In the genomic region with DNA sequence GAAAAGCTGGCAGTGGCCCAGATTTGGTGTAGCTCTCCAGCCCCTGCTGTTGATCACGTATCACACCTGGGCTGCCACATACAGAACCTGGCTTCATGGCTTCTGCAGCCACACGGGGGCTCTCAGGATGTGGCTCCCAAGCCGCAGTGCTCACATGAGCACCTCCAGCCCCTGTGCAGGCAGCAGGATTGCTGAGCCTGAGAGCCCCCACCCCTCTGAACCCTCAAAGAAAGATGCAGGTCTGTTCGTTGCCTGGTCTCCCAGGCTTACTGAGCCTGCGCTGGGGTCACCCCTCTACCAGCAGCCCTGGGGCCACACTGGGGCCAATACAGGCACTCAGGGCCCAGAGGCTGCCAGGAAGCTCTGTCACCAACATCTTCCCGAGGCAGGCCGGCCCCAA, we compare ENCODE assay signal across 8 cellular contexts. TPM values are rescaled to one million over a fixed set of nuclear protein-coding genes. Genes with fewer than 3 reads are reported as not detected.
DNase-seq lines count a peak whose midpoint lies in the region; FAIRE-seq and TF ChIP-seq lines count a peak whose summit lies in the region.
"Had no signal": no experiment of that assay in that cellular context is flagged by ENCODE, and none has a peak within 500 bp of the region (broad histone marks: within the 10 kb centered on the region; RNA-seq: fewer than 3 reads in every experiment).

No MANE protein-coding gene starts in this region.

- H4K91ac ChIP-seq in H1 (replicated peaks; ENCODE audit: insufficient read length, low read length) = peak overlapping the region; percentile 80

- H2BK12ac ChIP-seq in H1 (ENCODE audit: low read depth, low read length) = peak overlapping the region; percentile 60; the same call in 1 of the 2 replicates

- H4K8ac ChIP-seq in H1 (ENCODE audit: extremely low read depth, insufficient read depth, low read length) = no peak overlapping the region

- no peak overlapping the region for H2AFZ ChIP-seq in H1 (ENCODE audit: low read length)

- H3K79me2 ChIP-seq in H1 (ENCODE audit: control insufficient read depth in 1 of 2, insufficient read depth in 2 of 2, low read length in 2 of 2) = peaks cover 0 to 39% of the 10 kb centered on the region in 2 experiments; a peak in 1 of 4 replicates

- peaks cover 0 to 4% of the 10 kb centered on the region in 2 experiments for H4K20me1 ChIP-seq in H1 (replicated peaks in 1 of 2; ENCODE audit: control insufficient read depth in 1 of 2, insufficient read depth in 2 of 2, low read length in 2 of 2)

- peak overlapping the region; percentile 95 for H3K4me3 Mint-ChIP-seq in activated CD4-positive, alpha-beta T cell treated with anti-CD3 and anti-CD28 coated beads, Interleukin-2, amount 10 ng/mL, durations not matched to agents 24 days and 14 days

- H3K27ac ChIP-seq in KOPT-K1 (ENCODE audit: low read depth, low read length, poor library complexity, severe bottlenecking) = peak overlapping the region; percentile 80
- no peak overlapping the region for H3K27ac ChIP-seq in H1 (ENCODE audit: low read depth, low read length)
- H3K27ac ChIP-seq in stomach smooth muscle (ENCODE audit: low read length) = peak overlapping the region; percentile 91

- 85% methylated on average over 7 of the region's 7 CpGs; no CpG with 5 or more reads in 1 of the 2 experiments for WGBS in H1 (ENCODE audit: extremely low coverage in 1 of 2, insufficient coverage in 1 of 2, insufficient read length in 1 of 2, insufficient replicate concordance in 2 of 2, low coverage in 1 of 2, low lambda C conversion rate in 2 of 2, missing lambda C conversion rate in 1 of 2), 2 experiments

- H2BK120ac ChIP-seq in H1 (replicated peaks; ENCODE audit: low read depth, low read length) = no peak overlapping the region

- no peak overlapping the region for H4K5ac ChIP-seq in H1 (ENCODE audit: insufficient read length, low read depth, low read length)

- H3K9me3 ChIP-seq in KOPT-K1 (ENCODE audit: insufficient read depth, low read length, poor library complexity, severe bottlenecking) (no peaks in the 10 kb centered on the region), H1 (ENCODE audit: insufficient read depth in 2 of 2, low read depth in 1 of 2, low read length in 1 of 2) (no peaks in the 10 kb centered on the region), stomach smooth muscle (ENCODE audit: control insufficient read depth in 2 of 2, low read length in 2 of 2) (no peaks in the 10 kb centered on the region)

- peaks cover 0 to 21% (median 18%) of the 10 kb centered on the region in 4 experiments; a peak in 6 of 7 replicates for H3K4me1 ChIP-seq in H1 (replicated peaks in 1 of 4; ENCODE audit: control insufficient read depth in 3 of 4, insufficient read depth in 4 of 4, low read length in 3 of 4)
- peaks cover 65% of the 10 kb centered on the region for H3K4me1 ChIP-seq in stomach smooth muscle (ENCODE audit: control insufficient read depth, insufficient read depth, low read length)

- no peak for TF ChIP-seq POLR2A in H1 (IDR thresholded peaks at IDR 0.05; ENCODE audit: control extremely low read depth in 1 of 2, low read depth in 2 of 2, low read length in 2 of 2)

- no peak overlapping the region for H3K56ac ChIP-seq in H1 (replicated peaks; ENCODE audit: insufficient read length, low read depth, low read length)

- H2BK5ac ChIP-seq in H1 (ENCODE audit: low read depth, low read length) = peak overlapping the region; percentile 49; the same call in 1 of the 2 replicates

- peak; percentile 88 for DNase-seq in activated CD4-positive, alpha-beta T cell treated with anti-CD3 and anti-CD28 coated beads, Interleukin-2, amount 10 ng/mL, durations not matched to agents 24 days and 14 days
- DNase-seq in H1 (ENCODE audit: low read depth in 1 of 2, low spot score in 2 of 2) (no peak), HK-2 (ENCODE audit: unreplicated experiment) (no peak), HT-29 (ENCODE audit: low spot score) (no peak), NCI-H2029 (lab: John Stamatoyannopoulos, UW) (no peak)
- DNase-seq: NCI-H187 treated with DMSO at 0.1 percent for 48 hours had no signal

- H3K79me1 ChIP-seq in H1 (ENCODE audit: low read depth, low read length) = peaks cover 16% of the 10 kb centered on the region

- FAIRE-seq in H1 (lab: Jason Lieb, UNC) = no peak

- H3K4me2 ChIP-seq in H1 (ENCODE audit: insufficient read depth in 1 of 2, low read depth in 2 of 2, low read length in 2 of 2) = peak overlapping the region in 1 of 2 experiments; percentile 98; a peak in 2 of 4 replicates

- no peak overlapping the region; the same call in 1 of the 2 replicates for H3K18ac ChIP-seq in H1 (ENCODE audit: extremely low read depth, low read length)

- H3K4me1 Mint-ChIP-seq in activated CD4-positive, alpha-beta T cell treated with anti-CD3 and anti-CD28 coated beads, Interleukin-2, amount 10 ng/mL, durations not matched to agents 24 days and 14 days = peaks cover 70% of the 10 kb centered on the region

- H3K23me2 ChIP-seq in H1 (ENCODE audit: low read depth, low read length) = peaks cover 13% of the 10 kb centered on the region

- H2AK5ac ChIP-seq in H1 (ENCODE audit: low read depth, low read length) = 0 out of 2 replicates have a peak overlapping the region, but pooled peaks have one; percentile 32

- H3K36me3 Mint-ChIP-seq in activated CD4-positive, alpha-beta T cell treated with anti-CD3 and anti-CD28 coated beads, Interleukin-2, amount 10 ng/mL, durations not matched to agents 24 days and 14 days (ENCODE audit: low read depth) = peaks cover 37% of the 10 kb centered on the region

- H3K4ac ChIP-seq in H1 (replicated peaks; ENCODE audit: insufficient read length, low read depth, low read length) = no peak overlapping the region

- no peak overlapping the region for H3K14ac ChIP-seq in H1 (ENCODE audit: insufficient read length)

- H3K27me3 Mint-ChIP-seq in activated CD4-positive, alpha-beta T cell treated with anti-CD3 and anti-CD28 coated beads, Interleukin-2, amount 10 ng/mL, durations not matched to agents 24 days and 14 days = no peaks in the 10 kb centered on the region

- H3K23ac ChIP-seq in H1 (ENCODE audit: insufficient read length) = no peak overlapping the region

- intact Hi-C loops in activated CD4-positive, alpha-beta T cell treated with anti-CD3 and anti-CD28 coated beads, Interleukin-2, amount 10 ng/mL, durations not matched to agents 24 days and 14 days (cut with micrococcal nuclease) = loop anchor here (1.0 to 2.0 kb wide), 3 partner anchors 19 to 58 kb away; a partner anchor contains a TSS

- H2BK20ac ChIP-seq in H1 (ENCODE audit: low read length) = no peak overlapping the region

- CTCF ChIA-PET in H1 (lab: Charles Lee; ENCODE audit: partially characterized antibody) = interaction anchor here (0.6 to 5.3 kb wide), 13 partner anchors 10 to 1036 kb away, joined by 3 to 79 read pairs (median 5); a partner anchor contains a TSS

- no peaks in the 10 kb centered on the region for H3K9me3 Mint-ChIP-seq in activated CD4-positive, alpha-beta T cell treated with anti-CD3 and anti-CD28 coated beads, Interleukin-2, amount 10 ng/mL, durations not matched to agents 24 days and 14 days

- TF ChIP-seq CTCF in H1 (IDR thresholded peaks at IDR 0.05; ENCODE audit: control extremely low read depth in 1 of 3, insufficient read depth in 1 of 3, low read depth in 1 of 3, low read length in 3 of 3) = no peak

- POLR2A ChIA-PET in H1 (lab: Charles Lee; ENCODE audit: partially characterized antibody) = interaction anchor here (1.0 to 3.0 kb wide), 3 partner anchors 9 to 58 kb away, joined by 3 to 13 read pairs (median 6); no protein-coding TSS in a partner anchor

- H3K9ac ChIP-seq in H1 (replicated peaks in 1 of 4; ENCODE audit: extremely low read depth in 1 of 4, low read depth in 3 of 4, low read length in 3 of 4) = no peak overlapping the region
- H3K9ac ChIP-seq in stomach smooth muscle (ENCODE audit: low read length in 2 of 2) = no peak overlapping the region

- TF ChIP-seq EP300 in H1 (IDR thresholded peaks at IDR 0.05; ENCODE audit: borderline replicate concordance in 1 of 2, low read depth in 2 of 2, low read length in 2 of 2) = no peak

- peak overlapping the region; percentile 75 for H3K27ac Mint-ChIP-seq in activated CD4-positive, alpha-beta T cell treated with anti-CD3 and anti-CD28 coated beads, Interleukin-2, amount 10 ng/mL, durations not matched to agents 24 days and 14 days

- TF ChIP-seq RAD21 in H1 (IDR thresholded peaks at IDR 0.05 in 1 of 2, conservative IDR thresholded peaks at IDR 0.05 in 1 of 2; ENCODE audit: low read depth in 2 of 2, low read length in 2 of 2) = no peak

- H3K36me3 ChIP-seq in KOPT-K1 (ENCODE audit: insufficient read depth, low read length) = peaks cover 4% of the 10 kb centered on the region; the same call in 1 of the 2 replicates
- no peaks in the 10 kb centered on the region for H3K36me3 ChIP-seq in H1 (ENCODE audit: control insufficient read depth in 2 of 4, insufficient read depth in 4 of 4, low read length in 3 of 4)
- H3K36me3 ChIP-seq in stomach smooth muscle (ENCODE audit: control insufficient read depth in 2 of 2, insufficient read depth in 2 of 2, low read length in 2 of 2) = no peaks in the 10 kb centered on the region

- H3K4me3 ChIP-seq in H1 (ENCODE audit: extremely low read depth in 1 of 4, insufficient read depth in 2 of 4, low read depth in 3 of 4, low read length in 4 of 4) = no peak overlapping the region
- H3K4me3 ChIP-seq in stomach smooth muscle (ENCODE audit: low read length in 2 of 2) = peak overlapping the region in 1 of 2 donors; percentile 8

- no peak overlapping the region for H2BK15ac ChIP-seq in H1 (ENCODE audit: low read length)

- H3K27me3 ChIP-seq in H1 (replicated peaks in 1 of 4; ENCODE audit: control insufficient read depth in 3 of 4, extremely low read depth in 1 of 4, insufficient read depth in 3 of 4, low read length in 3 of 4) (peaks cover 0 to 10% (median 1%) of the 10 kb centered on the region in 4 experiments; a peak in 4 of 7 replicates), stomach smooth muscle (ENCODE audit: control insufficient read depth in 1 of 2, insufficient read depth in 2 of 2, low read length in 2 of 2) (no peaks in the 10 kb centered on the region)

RNA-seq across cellular contexts. Expression of a gene that starts 2.7 kb away (rescaled TPM):
- 24.0 and 26.7 TPM in 2 replicates for total RNA-seq in activated CD4-positive, alpha-beta T cell treated with anti-CD3 and anti-CD28 coated beads, Interleukin-2, amount 10 ng/mL, durations not matched to agents 24 days and 14 days
- 11.1 and 12.0 TPM in 2 replicates for total RNA-seq in H1 (2021; fragmentation: NEBNext Ultra II Directional; extraction: Animal tissue kit (Norgen Biotek cat#: 25700))
- polyA plus RNA-seq in H1 (2011; rRNA removed) = 18.4 and 21.8 TPM in 2 replicates
- polyA plus RNA-seq in H1 (2011; cell fraction: cytosol; rRNA removed) = 16.3 TPM
- polyA plus RNA-seq in H1 (2011; cell fraction: nucleus; rRNA removed) = 15.9 TPM
- polyA plus RNA-seq in H1 (2012, experiment 1 of 2) = 5.3 to 10.2 TPM (median 9.3 TPM) in 4 replicates
- 11.5 TPM for polyA plus RNA-seq in H1 (2012, experiment 2 of 2)
- 6.0 TPM for polyA plus RNA-seq in H1 (2013, experiment 1 of 2)
- 5.8 TPM for polyA plus RNA-seq in H1 (2013, experiment 2 of 2)
- 6.3 and 6.7 TPM in 2 replicates for polyA minus RNA-seq in H1 (2011; rRNA and poly(A)+ RNA removed)
- 11.9 TPM for polyA minus RNA-seq in H1 (2011; cell fraction: cytosol; rRNA and poly(A)+ RNA removed)
- polyA minus RNA-seq in H1 (2011; cell fraction: nucleus; rRNA and poly(A)+ RNA removed) = 18.6 TPM
- 1.1 and 1.2 TPM in 2 replicates for total RNA-seq in HT-29 (2014; rRNA removed; shearing (Covaris generic))

RNA-seq across cellular contexts. Expression of a gene that starts 47.1 kb away (rescaled TPM):
- 41.4 and 41.6 TPM in 2 replicates for total RNA-seq in activated CD4-positive, alpha-beta T cell treated with anti-CD3 and anti-CD28 coated beads, Interleukin-2, amount 10 ng/mL, durations not matched to agents 24 days and 14 days
- 11.9 and 14.5 TPM in 2 replicates for total RNA-seq in H1 (2021; fragmentation: NEBNext Ultra II Directional; extraction: Animal tissue kit (Norgen Biotek cat#: 25700))
- polyA plus RNA-seq in H1 (2011; rRNA removed) = 10.7 and 14.6 TPM in 2 replicates
- polyA plus RNA-seq in H1 (2011; cell fraction: cytosol; rRNA removed) = 10.5 TPM
- 12.9 TPM for polyA plus RNA-seq in H1 (2011; cell fraction: nucleus; rRNA removed)
- 9.6 to 12.2 TPM (median 10.7 TPM) in 4 replicates for polyA plus RNA-seq in H1 (2012, experiment 1 of 2)
- polyA plus RNA-seq in H1 (2012, experiment 2 of 2) = 10.7 TPM
- 8.8 TPM for polyA plus RNA-seq in H1 (2013, experiment 1 of 2)
- polyA plus RNA-seq in H1 (2013, experiment 2 of 2) = 8.9 TPM
- 3.7 and 3.8 TPM in 2 replicates for polyA minus RNA-seq in H1 (2011; rRNA and poly(A)+ RNA removed)
- polyA minus RNA-seq in H1 (2011; cell fraction: cytosol; rRNA and poly(A)+ RNA removed) = 5.4 TPM
- polyA minus RNA-seq in H1 (2011; cell fraction: nucleus; rRNA and poly(A)+ RNA removed) = 7.5 TPM
- 22.4 and 24.5 TPM in 2 replicates for total RNA-seq in HT-29 (2014; rRNA removed; shearing (Covaris generic))
